ENCODE assay signal across 11 cellular contexts in genomic region chr11:121557348-121557747, GRCh38.
DNase-seq lines count a peak whose midpoint lies in the region; ATAC-seq and TF ChIP-seq lines count a peak whose summit lies in the region.
"Had no signal": no experiment of that assay in that cellular context is flagged by ENCODE, and none has a peak within 500 bp of the region (broad histone marks: within the 10 kb centered on the region; RNA-seq: fewer than 3 reads in every experiment).

No MANE protein-coding gene starts in this region.

- no peaks in the 10 kb centered on the region for H3K9me3 ChIP-seq in esophagus squamous epithelium
- H3K9me3 ChIP-seq: mucosa of descending colon had no signal

- ATAC-seq in GM18498 (IDR thresholded peaks at IDR 0.05; ENCODE audit: unreplicated experiment) (peak; percentile 85), GM21381 (IDR thresholded peaks at IDR 0.05; ENCODE audit: unreplicated experiment) (peak; percentile 89), HG03378 (IDR thresholded peaks at IDR 0.05; ENCODE audit: unreplicated experiment) (peak; percentile 74)
- ATAC-seq: mucosa of descending colon had no signal

- TF ChIP-seq POLR2A in esophagus squamous epithelium (IDR thresholded peaks at IDR 0.05) = no peak

- no peak for TF ChIP-seq CTCF in esophagus squamous epithelium (IDR thresholded peaks at IDR 0.05)

- H3K4me3 ChIP-seq in esophagus squamous epithelium = no peak overlapping the region
- H3K4me3 ChIP-seq: mucosa of descending colon had no signal

- DNase-seq in astrocyte of the hippocampus (ENCODE audit: low read depth, low spot score) (peak; percentile 70), HuH-7 (ENCODE audit: low spot score) (no peak), esophagus squamous epithelium (lab: John Stamatoyannopoulos, UW) (no peak), anterior cingulate cortex (lab: John Stamatoyannopoulos, UW) (no peak)
- DNase-seq in activated CD8-positive, alpha-beta memory T cell treated with anti-CD3 and anti-CD28 coated beads for 24 hours = no peak
- DNase-seq: mucosa of descending colon, NCI-H2081, T1000 had no signal

- intact Hi-C loops in esophagus squamous epithelium (cut with DNase I) = no loop called here

- no peak overlapping the region for H3K27ac ChIP-seq in esophagus squamous epithelium

- H3K27me3 ChIP-seq in esophagus squamous epithelium = no peaks in the 10 kb centered on the region

- peaks cover 0 to 85% (median 0%) of the 10 kb centered on the region in 3 donors for H3K36me3 ChIP-seq in esophagus squamous epithelium

- 78 to 86% methylated on average over 8 of the region's 8 CpGs for WGBS in esophagus squamous epithelium, 2 donors

- H3K4me1 ChIP-seq in esophagus squamous epithelium = no peaks in the 10 kb centered on the region
